10 cellular contexts compared by ENCODE assay signal in the genomic region with DNA sequence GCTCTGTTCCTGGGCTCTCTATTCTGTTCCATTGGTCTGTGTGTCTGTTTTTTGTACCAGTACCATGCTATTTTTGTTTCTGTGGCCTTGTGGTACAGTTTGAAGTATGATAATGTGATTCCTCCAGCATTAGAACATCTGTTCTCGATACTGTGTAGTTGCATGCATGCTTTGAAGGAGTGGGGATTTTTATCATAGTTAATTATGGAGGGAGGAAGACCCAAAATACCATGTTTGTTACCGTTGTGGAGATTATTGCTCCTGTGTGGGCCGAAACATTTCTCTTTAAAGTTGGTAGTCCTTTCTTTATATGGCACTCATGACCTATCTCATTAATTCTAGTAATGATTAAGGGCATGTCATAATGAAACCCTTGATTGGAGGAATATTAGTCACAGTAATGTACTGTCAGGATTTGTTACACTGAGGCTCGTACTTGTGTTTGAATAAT.
DNase-seq lines count a peak whose midpoint lies in the region; ATAC-seq and TF ChIP-seq lines count a peak whose summit lies in the region.
"Had no signal": no experiment of that assay in that cellular context is flagged by ENCODE, and none has a peak within 500 bp of the region (broad histone marks: within the 10 kb centered on the region; RNA-seq: fewer than 3 reads in every experiment).

No MANE protein-coding gene starts in this region.

- POLR2A ChIA-PET in HEK293T (lab: Yijun Ruan, JAX): no interaction called here

- H3K27ac ChIP-seq in endodermal cell (ENCODE audit: low read depth, low read length): no peak overlapping the region
- no peak overlapping the region for H3K27ac ChIP-seq in substantia nigra (ENCODE audit: low read depth, low read length, poor library complexity, severe bottlenecking)

- H3K27ac Mint-ChIP-seq in brain (peak overlapping the region in 3 of 5 experiments; percentile 38 to 54 (median 43)), endodermal cell (no peak overlapping the region)
- H3K27ac Mint-ChIP-seq: activated B cell treated with CpG ODN at 0.5 μM for 24 hours, natural killer cell had no signal

- H3K9me3 Mint-ChIP-seq in brain: peaks cover 0 to 7% (median 0%) of the 10 kb centered on the region in 5 experiments
- H3K9me3 Mint-ChIP-seq in endodermal cell: no peaks in the 10 kb centered on the region

- DNase-seq in ELR (ENCODE audit: low read depth) (peak; percentile 22), endodermal cell (no peak), substantia nigra (lab: John Stamatoyannopoulos, UW) (no peak), left lobe of liver (ENCODE audit: low spot score) (no peak), HEK293T (ENCODE audit: extremely low spot score) (no peak)
- DNase-seq: activated B cell treated with CpG ODN at 0.5 μM for 24 hours, natural killer cell had no signal

- H3K4me3 Mint-ChIP-seq in brain (no peak overlapping the region), endodermal cell (no peak overlapping the region)
- H3K4me3 Mint-ChIP-seq: activated B cell treated with CpG ODN at 0.5 μM for 24 hours, natural killer cell had no signal

- CTCF ChIA-PET in HEK293T (lab: Yijun Ruan, JAX): no interaction called here

- 94 to 100% methylated on average over 2 to 4 of the region's 4 CpGs for WGBS in endodermal cell (ENCODE audit: insufficient coverage in 1 of 2, insufficient read length in 1 of 2), 2 experiments

- no peak overlapping the region for H3K9ac ChIP-seq in endodermal cell (ENCODE audit: extremely low read depth, low read length, poor library complexity, severe bottlenecking)

- TF ChIP-seq CTCF in brain (conservative IDR thresholded peaks at IDR 0.05) (no peak), endodermal cell (conservative IDR thresholded peaks at IDR 0.05) (no peak)

- no peaks in the 10 kb centered on the region for H3K9me3 ChIP-seq in endodermal cell (ENCODE audit: control insufficient read depth, low read length)

- H3K36me3 ChIP-seq in endodermal cell (ENCODE audit: control insufficient read depth, insufficient read depth, low read length): no peaks in the 10 kb centered on the region

- no peaks in the 10 kb centered on the region for H3K27me3 ChIP-seq in endodermal cell (ENCODE audit: control insufficient read depth, insufficient read depth, low read length, poor library complexity, severe bottlenecking)

- peaks cover 29% of the 10 kb centered on the region for H3K36me3 Mint-ChIP-seq in brain
- peaks cover 16% of the 10 kb centered on the region for H3K36me3 Mint-ChIP-seq in endodermal cell (ENCODE audit: low read depth)
- H3K36me3 Mint-ChIP-seq: natural killer cell had no signal

- H3K27me3 Mint-ChIP-seq in brain (peaks cover 2% of the 10 kb centered on the region), endodermal cell (ENCODE audit: insufficient read depth) (no peaks in the 10 kb centered on the region)
- H3K27me3 Mint-ChIP-seq: activated B cell treated with CpG ODN at 0.5 μM for 24 hours had no signal

- H3K4me3 ChIP-seq in endodermal cell (ENCODE audit: low read length): no peak overlapping the region

- H3K4me1 Mint-ChIP-seq in brain: peaks cover 33% of the 10 kb centered on the region
- peaks cover 1% of the 10 kb centered on the region for H3K4me1 Mint-ChIP-seq in endodermal cell

- H3K4me1 ChIP-seq in endodermal cell (ENCODE audit: control insufficient read depth, insufficient read depth, low read length): peaks cover 3% of the 10 kb centered on the region

- ATAC-seq in GM19395 (IDR thresholded peaks at IDR 0.05; ENCODE audit: unreplicated experiment) (peak; percentile 93), HG03097 (IDR thresholded peaks at IDR 0.05; ENCODE audit: low FRiP score, unreplicated experiment) (peak; percentile 79), left lobe of liver (no peak)
- ATAC-seq: natural killer cell had no signal

TF ChIP-seq in HEK293T, 16 proteins besides CTCF, POLR2A, EP300 and RAD21:
- TF ChIP-seq CTBP1 (IDR thresholded peaks at IDR 0.05; ENCODE audit: borderline replicate concordance) (no peak), LEF1 (IDR thresholded peaks at IDR 0.05; ENCODE audit: borderline replicate concordance) (no peak)
